In genomic region chr12:76153616-76154015, GRCh38 we compare ENCODE assay signal across 25 cellular contexts.
"Had no signal": no experiment of that assay in that cellular context is flagged by ENCODE, and none has a peak within 500 bp of the region (broad histone marks: within the 10 kb centered on the region; RNA-seq: fewer than 3 reads in every experiment).

No MANE protein-coding gene starts in this region.

- H3K9me3 ChIP-seq: esophagus muscularis mucosa, ovary, right lobe of liver, tibial nerve had no signal

- ATAC-seq: activated CD4-positive, CD25-positive, alpha-beta regulatory T cell treated with anti-CD3 and anti-CD28 coated beads, Interleukin-2, amount 50 U/mL, for 24 hours; heart right ventricle; left ventricle myocardium superior; naive thymus-derived CD4-positive, alpha-beta T cell; right lobe of liver had no signal

- H3K4me1 ChIP-seq: esophagus muscularis mucosa, right lobe of liver had no signal

- DNase-seq: activated CD4-positive, alpha-beta memory T cell treated with anti-CD3 and anti-CD28 coated beads for 36 hours; activated CD4-positive, alpha-beta T cell treated with anti-CD3 and anti-CD28 coated beads for 48 hours; activated CD8-positive, alpha-beta memory T cell treated with anti-CD3 and anti-CD28 coated beads, Interleukin-2, amount 50 U/mL, for 4 hours; activated gamma-delta T cell treated with Interleukin-2 at 50 U/mL for 16 hours; activated naive CD4-positive, alpha-beta T cell treated with anti-CD3 and anti-CD28 coated beads, Interleukin-2, amount 50 U/mL, for 16 hours; activated T-cell treated with anti-CD3 and anti-CD28 coated beads, Interleukin-2, amount 50 U/mL, for 1 hour; amniotic stem cell; brain microvascular endothelial cell; central memory CD4-positive, alpha-beta T cell; endodermal cell; foreskin melanocyte; heart right ventricle; left ventricle myocardium superior; naive thymus-derived CD4-positive, alpha-beta T cell; ovary; right lobe of liver; stimulated activated CD4-positive, alpha-beta T cell treated with anti-CD3 and anti-CD28 coated beads, Interleukin-2, amount 100 ng/mL, for 48 hours; stimulated activated naive CD4-positive, alpha-beta T cell treated with Interleukin-2 at 50 U/mL for 16 hours; T1000; WERI-Rb-1 had no signal

- H3K27ac ChIP-seq: brain microvascular endothelial cell, esophagus muscularis mucosa, heart right ventricle, ovary, right lobe of liver, tibial nerve, WERI-Rb-1 had no signal

- H3K36me3 ChIP-seq: brain microvascular endothelial cell, esophagus muscularis mucosa, heart right ventricle, ovary, right lobe of liver, tibial nerve, WERI-Rb-1 had no signal

- H3K27me3 Mint-ChIP-seq: naive thymus-derived CD4-positive, alpha-beta T cell; progenitor cell of endocrine pancreas had no signal

- H3K9me3 Mint-ChIP-seq: activated CD4-positive, alpha-beta memory T cell treated with anti-CD3 and anti-CD28 coated beads for 36 hours; endodermal cell had no signal

- H3K36me3 Mint-ChIP-seq: activated CD4-positive, alpha-beta memory T cell treated with anti-CD3 and anti-CD28 coated beads for 36 hours; mesothelial cell of epicardium; naive thymus-derived CD4-positive, alpha-beta T cell had no signal

- H3K27ac Mint-ChIP-seq: activated CD4-positive, alpha-beta memory T cell treated with anti-CD3 and anti-CD28 coated beads for 36 hours; endodermal cell; mesothelial cell of epicardium; naive thymus-derived CD4-positive, alpha-beta T cell; progenitor cell of endocrine pancreas had no signal

- H3K4me3 Mint-ChIP-seq: activated CD4-positive, alpha-beta memory T cell treated with anti-CD3 and anti-CD28 coated beads for 36 hours; endodermal cell; mesothelial cell of epicardium; naive thymus-derived CD4-positive, alpha-beta T cell had no signal

- H3K4me3 ChIP-seq: esophagus muscularis mucosa, heart right ventricle, ovary, right lobe of liver, tibial nerve had no signal

- H3K27me3 ChIP-seq: brain microvascular endothelial cell, esophagus muscularis mucosa, heart right ventricle, ovary, right lobe of liver, tibial nerve had no signal
